ENCODE assay signal across 1 cellular context in the genomic region with DNA sequence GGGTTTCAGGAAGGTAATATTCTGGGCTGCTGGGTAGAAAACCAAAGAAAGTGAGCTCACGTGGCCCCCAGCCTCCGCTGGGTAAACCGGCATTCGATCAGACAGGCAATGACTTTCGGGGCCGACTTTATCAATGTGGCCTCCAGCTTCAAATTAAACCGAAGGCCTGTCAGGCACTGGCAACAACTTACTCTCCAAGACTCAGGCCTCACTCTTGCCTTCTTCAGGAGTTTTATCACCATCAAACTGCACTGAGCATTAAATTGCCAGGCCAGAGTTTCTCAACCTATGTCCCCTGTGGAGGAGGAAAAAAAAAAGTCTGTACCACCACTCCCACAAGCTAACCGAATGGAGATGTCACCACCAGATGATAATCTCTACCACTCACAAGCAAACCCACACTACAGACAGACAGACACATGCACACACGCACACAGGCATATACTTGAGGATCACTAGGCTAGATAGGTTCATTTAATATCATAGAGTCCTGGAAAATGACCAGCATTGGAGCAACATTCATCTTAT.
TF ChIP-seq lines count a peak whose summit lies in the region.

No MANE protein-coding gene starts in this region.

TF ChIP-seq in liver, 16 proteins besides CTCF, POLR2A, EP300 and RAD21 (continued from another document):
- TF ChIP-seq, protein P1, sequence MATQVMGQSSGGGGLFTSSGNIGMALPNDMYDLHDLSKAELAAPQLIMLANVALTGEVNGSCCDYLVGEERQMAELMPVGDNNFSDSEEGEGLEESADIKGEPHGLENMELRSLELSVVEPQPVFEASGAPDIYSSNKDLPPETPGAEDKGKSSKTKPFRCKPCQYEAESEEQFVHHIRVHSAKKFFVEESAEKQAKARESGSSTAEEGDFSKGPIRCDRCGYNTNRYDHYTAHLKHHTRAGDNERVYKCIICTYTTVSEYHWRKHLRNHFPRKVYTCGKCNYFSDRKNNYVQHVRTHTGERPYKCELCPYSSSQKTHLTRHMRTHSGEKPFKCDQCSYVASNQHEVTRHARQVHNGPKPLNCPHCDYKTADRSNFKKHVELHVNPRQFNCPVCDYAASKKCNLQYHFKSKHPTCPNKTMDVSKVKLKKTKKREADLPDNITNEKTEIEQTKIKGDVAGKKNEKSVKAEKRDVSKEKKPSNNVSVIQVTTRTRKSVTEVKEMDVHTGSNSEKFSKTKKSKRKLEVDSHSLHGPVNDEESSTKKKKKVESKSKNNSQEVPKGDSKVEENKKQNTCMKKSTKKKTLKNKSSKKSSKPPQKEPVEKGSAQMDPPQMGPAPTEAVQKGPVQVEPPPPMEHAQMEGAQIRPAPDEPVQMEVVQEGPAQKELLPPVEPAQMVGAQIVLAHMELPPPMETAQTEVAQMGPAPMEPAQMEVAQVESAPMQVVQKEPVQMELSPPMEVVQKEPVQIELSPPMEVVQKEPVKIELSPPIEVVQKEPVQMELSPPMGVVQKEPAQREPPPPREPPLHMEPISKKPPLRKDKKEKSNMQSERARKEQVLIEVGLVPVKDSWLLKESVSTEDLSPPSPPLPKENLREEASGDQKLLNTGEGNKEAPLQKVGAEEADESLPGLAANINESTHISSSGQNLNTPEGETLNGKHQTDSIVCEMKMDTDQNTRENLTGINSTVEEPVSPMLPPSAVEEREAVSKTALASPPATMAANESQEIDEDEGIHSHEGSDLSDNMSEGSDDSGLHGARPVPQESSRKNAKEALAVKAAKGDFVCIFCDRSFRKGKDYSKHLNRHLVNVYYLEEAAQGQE (IDR thresholded peaks at IDR 0.05) = no peak
- TF ChIP-seq, protein P2, sequence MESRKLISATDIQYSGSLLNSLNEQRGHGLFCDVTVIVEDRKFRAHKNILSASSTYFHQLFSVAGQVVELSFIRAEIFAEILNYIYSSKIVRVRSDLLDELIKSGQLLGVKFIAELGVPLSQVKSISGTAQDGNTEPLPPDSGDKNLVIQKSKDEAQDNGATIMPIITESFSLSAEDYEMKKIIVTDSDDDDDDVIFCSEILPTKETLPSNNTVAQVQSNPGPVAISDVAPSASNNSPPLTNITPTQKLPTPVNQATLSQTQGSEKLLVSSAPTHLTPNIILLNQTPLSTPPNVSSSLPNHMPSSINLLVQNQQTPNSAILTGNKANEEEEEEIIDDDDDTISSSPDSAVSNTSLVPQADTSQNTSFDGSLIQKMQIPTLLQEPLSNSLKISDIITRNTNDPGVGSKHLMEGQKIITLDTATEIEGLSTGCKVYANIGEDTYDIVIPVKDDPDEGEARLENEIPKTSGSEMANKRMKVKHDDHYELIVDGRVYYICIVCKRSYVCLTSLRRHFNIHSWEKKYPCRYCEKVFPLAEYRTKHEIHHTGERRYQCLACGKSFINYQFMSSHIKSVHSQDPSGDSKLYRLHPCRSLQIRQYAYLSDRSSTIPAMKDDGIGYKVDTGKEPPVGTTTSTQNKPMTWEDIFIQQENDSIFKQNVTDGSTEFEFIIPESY (IDR thresholded peaks at IDR 0.05) = no peak
- TF ChIP-seq YY1 (IDR thresholded peaks at IDR 0.05) (no peak), JUND (IDR thresholded peaks at IDR 0.05) (no peak), RXRA (IDR thresholded peaks at IDR 0.05) (no peak), FOXA1 (IDR thresholded peaks at IDR 0.05) (no peak), EGR1 (IDR thresholded peaks at IDR 0.05; ENCODE audit: low read depth in 2 of 2) (no peak), FOXA2 (IDR thresholded peaks at IDR 0.05) (no peak)
- TF ChIP-seq, protein P3, sequence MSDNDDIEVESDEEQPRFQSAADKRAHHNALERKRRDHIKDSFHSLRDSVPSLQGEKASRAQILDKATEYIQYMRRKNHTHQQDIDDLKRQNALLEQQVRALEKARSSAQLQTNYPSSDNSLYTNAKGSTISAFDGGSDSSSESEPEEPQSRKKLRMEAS (IDR thresholded peaks at IDR 0.05) = no peak
